ENCODE assay signal across 23 cellular contexts in genomic region chr21:46436586-46436985, GRCh38.
"Had no signal": no experiment of that assay in that cellular context is flagged by ENCODE, and none has a peak within 500 bp of the region (broad histone marks: within the 10 kb centered on the region; RNA-seq: fewer than 3 reads in every experiment).

No MANE protein-coding gene starts in this region.

- H3K4me3 Mint-ChIP-seq: activated T-helper 17 cell treated with anti-CD3 and anti-CD28 coated beads, Interleukin-2, amount 50 U/mL, for 72 hours; immature natural killer cell; mesothelial cell of epicardium; nephron; T-helper 1 cell treated with Interleukin-12 subunit alpha and Interleukin-12 subunit beta and Interleukin-4 antibody, amounts not matched to agents 30 μg/mL and 1 μg/mL, for 36 hours had no signal

- H3K27ac ChIP-seq: ascending aorta, esophagus muscularis mucosa, gastroesophageal sphincter, heart left ventricle, transverse colon, uterus had no signal

- ATAC-seq: activated T-helper 17 cell treated with anti-CD3 and anti-CD28 coated beads, Interleukin-2, amount 50 U/mL, for 72 hours; gastroesophageal sphincter had no signal

- H3K9me3 Mint-ChIP-seq: activated T-helper 17 cell treated with anti-CD3 and anti-CD28 coated beads, Interleukin-2, amount 50 U/mL, for 72 hours; immature natural killer cell; mesothelial cell of epicardium; nephron; T-helper 1 cell treated with Interleukin-12 subunit alpha and Interleukin-12 subunit beta and Interleukin-4 antibody, amounts not matched to agents 30 μg/mL and 1 μg/mL, for 36 hours had no signal

- H3K27ac Mint-ChIP-seq: activated T-helper 17 cell treated with anti-CD3 and anti-CD28 coated beads, Interleukin-2, amount 50 U/mL, for 72 hours; mesothelial cell of epicardium; nephron; T-helper 1 cell treated with Interleukin-12 subunit alpha and Interleukin-12 subunit beta and Interleukin-4 antibody, amounts not matched to agents 30 μg/mL and 1 μg/mL, for 36 hours had no signal

- H3K27me3 Mint-ChIP-seq: activated T-helper 17 cell treated with anti-CD3 and anti-CD28 coated beads, Interleukin-2, amount 50 U/mL, for 72 hours; progenitor cell of endocrine pancreas had no signal

- FAIRE-seq: endothelial cell of umbilical vein had no signal

- DNase-seq: activated CD4-positive, alpha-beta T cell treated with anti-CD3 and anti-CD28 coated beads, Interleukin-2, amount 50 U/mL, for 4 hours; activated CD4-positive, CD25-positive, alpha-beta regulatory T cell treated with anti-CD3 and anti-CD28 coated beads, Interleukin-2, amount 50 U/mL, for 72 hours; activated naive CD4-positive, alpha-beta T cell; activated T-cell treated with anti-CD3 and anti-CD28 coated beads, Interleukin-2, amount 50 U/mL, for 1 hour; cerebellar nuclear complex; effector CD8-positive, alpha-beta T cell; immature natural killer cell; stimulated activated CD8-positive, alpha-beta memory T cell treated with anti-CD3 and anti-CD28 coated beads, Interleukin-4, amount 100 ng/mL, for 48 hours; stimulated activated naive CD8-positive, alpha-beta T cell treated with anti-CD3 and anti-CD28 coated beads, Interleukin-15, Interleukin-2, amounts not matched to agents 100 U/mL and 50 U/mL, for 24 hours; substantia nigra; transverse colon; uterus had no signal

- H3K4me3 ChIP-seq: ascending aorta, esophagus muscularis mucosa, gastroesophageal sphincter, heart left ventricle, lung, transverse colon, uterus had no signal

- H3K9me3 ChIP-seq: ascending aorta, esophagus muscularis mucosa, gastroesophageal sphincter, heart left ventricle, transverse colon, uterus had no signal

- H3K4me1 ChIP-seq: ascending aorta, esophagus muscularis mucosa, gastroesophageal sphincter, transverse colon, uterus had no signal

- H3K27me3 ChIP-seq: ascending aorta, esophagus muscularis mucosa, gastroesophageal sphincter, heart left ventricle, transverse colon, uterus had no signal

- H3K36me3 ChIP-seq: uterus had no signal

- H3K4me1 Mint-ChIP-seq: activated T-helper 17 cell treated with anti-CD3 and anti-CD28 coated beads, Interleukin-2, amount 50 U/mL, for 72 hours; mesothelial cell of epicardium; nephron had no signal
